ENCODE assay signal across 8 cellular contexts in genomic region chr17:38870259-38871165, GRCh38. TPM values are rescaled to one million over a fixed set of nuclear protein-coding genes. Genes with fewer than 3 reads are reported as not detected.
DNase-seq lines count a peak whose midpoint lies in the region; ATAC-seq and TF ChIP-seq lines count a peak whose summit lies in the region.

No MANE protein-coding gene starts in this region.

- no peaks in the 10 kb centered on the region for H3K9me3 ChIP-seq in lung (ENCODE audit: control insufficient read depth in 2 of 2, insufficient read depth in 1 of 2, low read length in 1 of 2)

- TF ChIP-seq CTCF in AG04449 (IDR thresholded peaks at IDR 0.05; ENCODE audit: insufficient read depth, low read length, missing control alignments) (no peak), lung (IDR thresholded peaks at IDR 0.05; ENCODE audit: control extremely low read depth, extremely low read depth) (no peak)

- 0 to 1% methylated on average over 36 to 52 of the region's 56 CpGs for WGBS in lung, 2 donors

- H3K27ac ChIP-seq in lung (ENCODE audit: low read depth in 1 of 2, low read length in 1 of 2) = peak overlapping the region; percentile 97

- no peaks in the 10 kb centered on the region for H3K27me3 ChIP-seq in lung (ENCODE audit: control insufficient read depth, insufficient read depth)

- ATAC-seq in lung (ENCODE audit: insufficient read depth, low FRiP score) = peak; percentile 63

- DNase-seq in AG04449 (ENCODE audit: low read depth, low spot score) (no peak), GM19238 (ENCODE audit: insufficient read length, low spot score) (peak; percentile 75), NCI-H146 (lab: John Stamatoyannopoulos, UW) (peak; percentile 64), dermis blood vessel endothelial cell (peak; percentile 53), lung (ENCODE audit: low spot score) (peak; percentile 75), putamen (ENCODE audit: low spot score) (no peak)
- DNase-seq in activated CD4-positive, alpha-beta T cell treated with anti-CD3 and anti-CD28 coated beads, Interleukin-2, amount 50 U/mL, for 24 hours (ENCODE audit: low read depth in 1 of 2, low spot score in 1 of 2) = peak; percentile 35 to 60
- peak; percentile 48 for DNase-seq in stimulated activated CD8-positive, alpha-beta memory T cell treated with anti-CD3 and anti-CD28 coated beads, Interleukin-12 subunit alpha, Interleukin-12 subunit beta, amount 100 ng/mL, for 24 hours (ENCODE audit: extremely low read depth)

- peak overlapping the region; percentile 99 for H3K4me3 ChIP-seq in AG04449 (ENCODE audit: low read depth, low read length)
- H3K4me3 ChIP-seq in lung = peak overlapping the region; percentile 93

- H3K4me1 ChIP-seq in lung (ENCODE audit: control insufficient read depth in 2 of 2, insufficient read depth in 2 of 2, low read length in 2 of 2) = peaks cover 17 to 34% of the 10 kb centered on the region in 2 donors

- CTCF ChIA-PET in AG04449 (lab: Yijun Ruan, JAX) = interaction anchor here (0.7 to 2.2 kb wide), 4 partner anchors 11 to 282 kb away, joined by 3 to 12 read pairs (median 6); no protein-coding TSS in a partner anchor

- POLR2A ChIA-PET in AG04449 (lab: Yijun Ruan, JAX) = interaction anchor here (0.7 to 5.0 kb wide), 16 partner anchors 10 to 283 kb away, joined by 3 to 57 read pairs (median 7); partner anchors contain the start of genes CWC25, PIP4K2B, PSMB3 and RPL23

- H3K36me3 ChIP-seq in lung (ENCODE audit: control insufficient read depth in 2 of 2, insufficient read depth in 2 of 2, low read length in 2 of 2) = peaks cover 0 to 1% of the 10 kb centered on the region in 2 donors

RNA-seq across cellular contexts. Expression of gene LASP1, which starts 0.7 kb away (rescaled TPM):
- total RNA-seq in dermis blood vessel endothelial cell (104 and 199 TPM in 2 replicates), lung (100 to 1,000 TPM in 1 of 2 donors, 10 to 100 TPM in 1; 78.8 to 140 TPM)
- polyA plus RNA-seq in lung = 10 to 100 TPM; 65.5 to 85.1 TPM

RNA-seq across cellular contexts. Expression of gene RPL23, which starts 17.0 kb away (rescaled TPM):
- total RNA-seq in dermis blood vessel endothelial cell = 921 and 1,590 TPM in 2 replicates
- total RNA-seq in lung = 1,000 to 10,000 TPM in 1 of 2 donors, 100 to 1,000 TPM in 1; 989 to 1,269 TPM
- 1,000 to 10,000 TPM; 2,276 to 4,467 TPM for polyA plus RNA-seq in lung

RNA-seq across cellular contexts. Expression of gene CWC25, which starts 45.4 kb away (rescaled TPM):
- total RNA-seq in dermis blood vessel endothelial cell = 11.7 and 13.1 TPM in 2 replicates
- 10 to 100 TPM; 21.2 TPM for total RNA-seq in lung
- 10 to 100 TPM; 20.1 to 21.4 TPM for polyA plus RNA-seq in lung

Comparison
In these comparisons a context has a peak if more than half of its experiments do, and no peak if none do; other contexts are left out.
1. DNase-seq: peak in GM19238 (single experiment), NCI-H146 (single experiment), activated CD4-positive, alpha-beta T cell treated with anti-CD3 and anti-CD28 coated beads, Interleukin-2, amount 50 U/mL, for 24 hours (2 of 2), dermis blood vessel endothelial cell (single experiment), lung (single experiment) and stimulated activated CD8-positive, alpha-beta memory T cell treated with anti-CD3 and anti-CD28 coated beads, Interleukin-12 subunit alpha, Interleukin-12 subunit beta, amount 100 ng/mL, for 24 hours (single experiment); none in AG04449 (single experiment) and putamen (single experiment).